In genomic region chr15:61871926-61872522, GRCh38 we compare ENCODE assay signal across 8 cellular contexts.
DNase-seq lines count a peak whose midpoint lies in the region; ATAC-seq and TF ChIP-seq lines count a peak whose summit lies in the region.

No MANE protein-coding gene starts in this region.

- peak; percentile 61; the same call in 2 of the 3 replicates for ATAC-seq in SK-N-SH treated with all-trans-retinoic acid at 6 μM for 48 hours
- ATAC-seq in HG03469 (IDR thresholded peaks at IDR 0.05; ENCODE audit: unreplicated experiment) = no peak
- no peak for ATAC-seq in HG02870 (IDR thresholded peaks at IDR 0.05; ENCODE audit: unreplicated experiment)
- no peak for ATAC-seq in HG03565 (IDR thresholded peaks at IDR 0.05; ENCODE audit: unreplicated experiment)

- no peaks in the 10 kb centered on the region for H3K9me3 ChIP-seq in BE2C

- DNase-seq in BE2C (no peak), HFF-Myc (ENCODE audit: extremely low read depth, low read depth) (peak; percentile 2), glomerular visceral epithelial cell (ENCODE audit: extremely low spot score) (peak; percentile 7), Ammon's horn (ENCODE audit: low spot score) (no peak)

- no peaks in the 10 kb centered on the region for H3K4me1 ChIP-seq in BE2C

- H3K36me3 ChIP-seq in BE2C = no peaks in the 10 kb centered on the region; the same call in none of the 2 replicates

- H3K27me3 ChIP-seq in BE2C = no peaks in the 10 kb centered on the region

- H3K4me3 ChIP-seq in BE2C (ENCODE audit: low read depth, low read length) (no peak overlapping the region), HFF-Myc (replicated peaks; ENCODE audit: low read depth, low read length) (no peak overlapping the region)

- TF ChIP-seq CTCF in BE2C (IDR thresholded peaks at IDR 0.05; ENCODE audit: low read depth, low read length) = peak; percentile 56
- peak; percentile 12 for TF ChIP-seq CTCF in HFF-Myc (IDR thresholded peaks at IDR 0.05; ENCODE audit: low read depth, low read length, missing control alignments)

TF ChIP-seq in SK-N-SH treated with all-trans-retinoic acid at 6 μM for 48 hours, 23 proteins besides CTCF, POLR2A, EP300 and RAD21:
- no peak for TF ChIP-seq CREB5 (CRISPR knock-in tag; IDR thresholded peaks at IDR 0.05; ENCODE audit: low read depth)
- TF ChIP-seq TSHZ2 (CRISPR knock-in tag; IDR thresholded peaks at IDR 0.05) = no peak
- no peak for TF ChIP-seq ZFP30 (CRISPR knock-in tag; IDR thresholded peaks at IDR 0.05)
- TF ChIP-seq ZC3H10 (CRISPR knock-in tag; IDR thresholded peaks at IDR 0.05) = no peak
- TF ChIP-seq GLIS3 (CRISPR knock-in tag; IDR thresholded peaks at IDR 0.05) = no peak
- no peak for TF ChIP-seq ISL1 (CRISPR knock-in tag; IDR thresholded peaks at IDR 0.05)
- no peak for TF ChIP-seq POU6F1 (CRISPR knock-in tag; IDR thresholded peaks at IDR 0.05; ENCODE audit: borderline replicate concordance, low read depth)
- TF ChIP-seq ZNF8 (CRISPR knock-in tag; IDR thresholded peaks at IDR 0.05) = no peak
- no peak for TF ChIP-seq ZNF70 (CRISPR knock-in tag; IDR thresholded peaks at IDR 0.05)
- no peak for TF ChIP-seq CSDC2 (CRISPR knock-in tag; IDR thresholded peaks at IDR 0.05)
- TF ChIP-seq CSRNP3 (CRISPR knock-in tag; IDR thresholded peaks at IDR 0.05) = no peak

Comparison
In these comparisons a context has a peak if more than half of its experiments do, and no peak if none do; other contexts are left out.
1. DNase-seq: peak in HFF-Myc (single experiment) and glomerular visceral epithelial cell (single experiment); none in BE2C (single experiment) and Ammon's horn (single experiment).